Comparison of ENCODE assay signal across 1 cellular context in genomic region chr6:85678602-85679444, GRCh38.
TF ChIP-seq lines count a peak whose summit lies in the region.

No MANE protein-coding gene starts in this region.

TF ChIP-seq in A549, 52 proteins besides CTCF, POLR2A, EP300 and RAD21 (continued from another document):
- TF ChIP-seq ELK1 (IDR thresholded peaks at IDR 0.05; ENCODE audit: low read depth, low read length) (no peak), BCL3 (IDR thresholded peaks at IDR 0.05) (peak; percentile 99), EHMT2 (IDR thresholded peaks at IDR 0.05; ENCODE audit: low read depth) (no peak), TFCP2L1 (CRISPR knock-in tag; IDR thresholded peaks at IDR 0.05) (no peak), TP53 (CRISPR knock-in tag; IDR thresholded peaks at IDR 0.05) (no peak), FOXS1 (CRISPR knock-in tag; IDR thresholded peaks at IDR 0.05) (no peak), ZNF302 (CRISPR knock-in tag; IDR thresholded peaks at IDR 0.05) (no peak), E2F6 (IDR thresholded peaks at IDR 0.05; ENCODE audit: borderline replicate concordance, low read depth) (peak; percentile 77), KDM1A (IDR thresholded peaks at IDR 0.05; ENCODE audit: low read depth) (no peak), HES2 (IDR thresholded peaks at IDR 0.05) (no peak), JUN (IDR thresholded peaks at IDR 0.05) (peak; percentile 98 to 99), ZSCAN20 (CRISPR knock-in tag; IDR thresholded peaks at IDR 0.05) (no peak), EHF (CRISPR knock-in tag; IDR thresholded peaks at IDR 0.05) (no peak), CHD2 (IDR thresholded peaks at IDR 0.05; ENCODE audit: low read length, partially characterized antibody) (no peak), ZC3H11A (IDR thresholded peaks at IDR 0.05) (no peak), HOXB5 (CRISPR knock-in tag; IDR thresholded peaks at IDR 0.05) (0 out of 2 replicates have a peak, but pooled peaks have one; percentile 26), NR3C1 (IDR thresholded peaks at IDR 0.05) (no peak), JUNB (IDR thresholded peaks at IDR 0.05) (no peak), PBX3 (IDR thresholded peaks at IDR 0.05) (peak; percentile 84), CEBPB (IDR thresholded peaks at IDR 0.05) (no peak), GATA3 (IDR thresholded peaks at IDR 0.05; ENCODE audit: borderline replicate concordance) (no peak), USF2 (IDR thresholded peaks at IDR 0.05) (no peak), HOXB13 (CRISPR knock-in tag; IDR thresholded peaks at IDR 0.05; ENCODE audit: low read depth) (no peak), MAX (IDR thresholded peaks at IDR 0.05) (peak; percentile 93), HOXA7 (CRISPR knock-in tag; IDR thresholded peaks at IDR 0.05) (no peak)
TF ChIP-seq in A549: peak in this region for 16.
